25 cellular contexts compared by ENCODE assay signal in the genomic region with DNA sequence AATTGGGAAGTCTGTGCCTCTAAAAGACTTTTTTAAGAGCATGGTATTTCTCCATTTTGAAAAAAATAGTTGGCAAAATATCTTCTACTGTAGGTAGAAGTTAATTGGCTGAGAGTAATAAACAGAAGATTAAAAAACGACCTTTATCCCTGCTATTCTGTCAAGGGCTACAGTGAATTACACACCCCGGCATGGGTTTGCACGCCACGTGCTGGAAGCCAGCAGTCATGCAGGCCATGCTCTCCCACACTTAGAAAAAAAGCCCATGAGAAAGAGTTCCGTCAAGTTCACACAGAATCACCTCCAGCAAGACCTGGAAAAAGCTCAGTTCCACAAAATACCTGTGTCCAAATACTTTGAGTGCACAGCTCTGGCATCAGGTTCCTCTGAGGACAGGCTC. TPM values are rescaled to one million over a fixed set of nuclear protein-coding genes. Genes with fewer than 3 reads are reported as not detected.
DNase-seq lines count a peak whose midpoint lies in the region; ATAC-seq and TF ChIP-seq lines count a peak whose summit lies in the region.
"Had no signal": no experiment of that assay in that cellular context is flagged by ENCODE, and none has a peak within 500 bp of the region (broad histone marks: within the 10 kb centered on the region; RNA-seq: fewer than 3 reads in every experiment).

No MANE protein-coding gene starts in this region.

- peaks cover 11% of the 10 kb centered on the region for H3K9me3 Mint-ChIP-seq in T-helper 1 cell treated with Interleukin-12 subunit alpha and Interleukin-12 subunit beta and Interleukin-4 antibody, amounts not matched to agents 30 μg/mL and 1 μg/mL, for 36 hours
- H3K9me3 Mint-ChIP-seq in activated T-cell treated with anti-CD3 and anti-CD28 coated beads, Interleukin-2, amount 50 U/mL, for 24 hours = no peaks in the 10 kb centered on the region
- peaks cover 0 to 5% (median 0%) of the 10 kb centered on the region in 6 donors for H3K9me3 Mint-ChIP-seq in immature natural killer cell
- H3K9me3 Mint-ChIP-seq: CD8-positive, alpha-beta memory T cell; GM23338 had no signal

- no peak overlapping the region for H3K4me3 Mint-ChIP-seq in T-helper 1 cell treated with Interleukin-12 subunit alpha and Interleukin-12 subunit beta and Interleukin-4 antibody, amounts not matched to agents 30 μg/mL and 1 μg/mL, for 36 hours
- H3K4me3 Mint-ChIP-seq in activated T-cell treated with anti-CD3 and anti-CD28 coated beads, Interleukin-2, amount 50 U/mL, for 24 hours = no peak overlapping the region
- H3K4me3 Mint-ChIP-seq in immature natural killer cell = no peak overlapping the region
- H3K4me3 Mint-ChIP-seq: CD8-positive, alpha-beta memory T cell; GM23338 had no signal

- peaks cover 39% of the 10 kb centered on the region for H3K4me1 Mint-ChIP-seq in T-helper 1 cell treated with Interleukin-12 subunit alpha and Interleukin-12 subunit beta and Interleukin-4 antibody, amounts not matched to agents 30 μg/mL and 1 μg/mL, for 36 hours (ENCODE audit: low read depth)
- H3K4me1 Mint-ChIP-seq in activated T-cell treated with anti-CD3 and anti-CD28 coated beads, Interleukin-2, amount 50 U/mL, for 24 hours (ENCODE audit: low read depth) = peaks cover 14% of the 10 kb centered on the region
- H3K4me1 Mint-ChIP-seq in immature natural killer cell = peaks cover 52 to 62% of the 10 kb centered on the region in 2 donors

- DNase-seq in T-helper 1 cell = no peak
- no peak for DNase-seq in hepatocyte (ENCODE audit: low spot score)
- DNase-seq in activated T-cell treated with anti-CD3 and anti-CD28 coated beads, Interleukin-2, amount 50 U/mL, for 24 hours = no peak
- DNase-seq in COLO829 (ENCODE audit: low spot score) = no peak
- no peak for DNase-seq in immature natural killer cell
- DNase-seq: AML-193; C1 segment of cervical spinal cord; CD8-positive, alpha-beta memory T cell; IMR-90; NCI-H1105; NCI-H146; NCI-H2029; NCI-H226; NCI-H774; PC-3; RPMI8226; SHP77 had no signal

- no peak for ATAC-seq in esophagus mucosa
- ATAC-seq: PC-3 had no signal

- no peak overlapping the region for H3K4me2 ChIP-seq in hepatocyte
- H3K4me2 ChIP-seq: GM23338, KMS-11 had no signal

- H3K27me3 ChIP-seq in hepatocyte (no peaks in the 10 kb centered on the region), mucosa of stomach (ENCODE audit: control insufficient read depth, insufficient read depth, low read length) (no peaks in the 10 kb centered on the region)

- 61% methylated on average over 5 of the region's 5 CpGs for WGBS in hepatocyte (ENCODE audit: low lambda C conversion rate, missing lambda C conversion rate)

- peaks cover 11% of the 10 kb centered on the region for H3K4me1 ChIP-seq in hepatocyte (ENCODE audit: insufficient read depth)
- peaks cover 27% of the 10 kb centered on the region for H3K4me1 ChIP-seq in mucosa of stomach (ENCODE audit: control insufficient read depth, insufficient read depth, low read length)
- H3K4me1 ChIP-seq: HAP-1 had no signal

- peaks cover 8% of the 10 kb centered on the region for H3K36me3 Mint-ChIP-seq in T-helper 1 cell treated with Interleukin-12 subunit alpha and Interleukin-12 subunit beta and Interleukin-4 antibody, amounts not matched to agents 30 μg/mL and 1 μg/mL, for 36 hours (ENCODE audit: low read depth)
- H3K36me3 Mint-ChIP-seq in activated T-cell treated with anti-CD3 and anti-CD28 coated beads, Interleukin-2, amount 50 U/mL, for 24 hours (ENCODE audit: low read depth) = no peaks in the 10 kb centered on the region
- H3K36me3 Mint-ChIP-seq in immature natural killer cell = no peaks in the 10 kb centered on the region

- H3K4me3 ChIP-seq in hepatocyte (no peak overlapping the region), mucosa of stomach (ENCODE audit: low read length) (no peak overlapping the region)
- H3K4me3 ChIP-seq: GM23338, HAP-1 had no signal

- peaks cover 6% of the 10 kb centered on the region for H3K27me3 Mint-ChIP-seq in T-helper 1 cell treated with Interleukin-12 subunit alpha and Interleukin-12 subunit beta and Interleukin-4 antibody, amounts not matched to agents 30 μg/mL and 1 μg/mL, for 36 hours (ENCODE audit: low read depth)
- H3K27me3 Mint-ChIP-seq in activated T-cell treated with anti-CD3 and anti-CD28 coated beads, Interleukin-2, amount 50 U/mL, for 24 hours = peaks cover 18% of the 10 kb centered on the region
- peaks cover 0 to 7% (median 2%) of the 10 kb centered on the region in 3 donors for H3K27me3 Mint-ChIP-seq in immature natural killer cell (ENCODE audit: low read depth in 3 of 3)

- H3K36me3 ChIP-seq in hepatocyte (replicated peaks; ENCODE audit: insufficient read depth, low read depth) = no peaks in the 10 kb centered on the region
- no peaks in the 10 kb centered on the region for H3K36me3 ChIP-seq in mucosa of stomach (ENCODE audit: control insufficient read depth, insufficient read depth, low read length)
- H3K36me3 ChIP-seq: HAP-1 had no signal

- H4K20me1 ChIP-seq in hepatocyte (ENCODE audit: insufficient read depth, poor library complexity, severe bottlenecking) = no peaks in the 10 kb centered on the region

- peak overlapping the region; percentile 24 for H3K27ac ChIP-seq in hepatocyte
- H3K27ac ChIP-seq: KMS-11 had no signal

- peak overlapping the region; percentile 36 for H3K27ac Mint-ChIP-seq in T-helper 1 cell treated with Interleukin-12 subunit alpha and Interleukin-12 subunit beta and Interleukin-4 antibody, amounts not matched to agents 30 μg/mL and 1 μg/mL, for 36 hours
- H3K27ac Mint-ChIP-seq in activated T-cell treated with anti-CD3 and anti-CD28 coated beads, Interleukin-2, amount 50 U/mL, for 24 hours = no peak overlapping the region
- peak overlapping the region in 1 of 6 donors; percentile 65 for H3K27ac Mint-ChIP-seq in immature natural killer cell
- H3K27ac Mint-ChIP-seq: CD8-positive, alpha-beta memory T cell; GM23338 had no signal

- H3K9me3 ChIP-seq in hepatocyte (ENCODE audit: low read depth) (no peaks in the 10 kb centered on the region), mucosa of stomach (ENCODE audit: control insufficient read depth, low read length) (no peaks in the 10 kb centered on the region)
- H3K9me3 ChIP-seq: HAP-1 had no signal

- H3K9me2 ChIP-seq in hepatocyte (replicated peaks; ENCODE audit: insufficient read depth) = no peaks in the 10 kb centered on the region

- peak overlapping the region; percentile 36 for H3K9ac ChIP-seq in mucosa of stomach (ENCODE audit: low read length)
- H3K9ac ChIP-seq: KMS-11 had no signal

- H3K79me2 ChIP-seq in hepatocyte = no peaks in the 10 kb centered on the region

- no peak for TF ChIP-seq CTCF in hepatocyte (IDR thresholded peaks at IDR 0.05; ENCODE audit: poor library complexity)

- no peak overlapping the region for H2AFZ ChIP-seq in hepatocyte

RNA-seq across cellular contexts. Expression of a gene that starts 26.8 kb away (rescaled TPM):
- total RNA-seq in hepatocyte = 10.2 and 11.2 TPM in 2 replicates
- polyA plus RNA-seq in hepatocyte = 6.6 and 10.1 TPM in 2 replicates
- polyA plus RNA-seq in immature natural killer cell = 1 to 10 TPM in 2 of 3 donors, not detected in 1; 1.9 to 2.8 TPM
- total RNA-seq in esophagus mucosa = 44.3 TPM
- total RNA-seq: A172, IMR-90 had no signal
- polyA plus RNA-seq: AG04450, IMR-90 had no signal
